In the genomic region with DNA sequence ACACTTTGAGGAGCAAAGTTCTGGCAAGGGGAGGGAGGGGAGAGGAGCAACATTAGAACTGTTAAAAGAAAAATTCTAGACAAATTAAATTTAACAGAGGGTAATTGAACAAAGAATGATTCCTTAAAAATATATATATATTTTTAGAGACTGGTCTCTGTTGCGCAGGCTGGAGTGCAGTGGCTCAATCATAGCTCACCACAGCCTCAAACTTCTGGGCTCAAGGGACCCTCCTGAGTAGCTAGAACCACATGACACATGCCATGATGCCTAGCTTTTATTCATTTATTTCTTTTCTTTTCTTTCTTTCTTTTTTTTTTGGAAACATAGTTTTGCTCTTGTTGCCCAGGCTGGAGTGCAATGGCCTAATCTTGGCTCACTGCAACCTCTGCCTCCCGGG, we compare ENCODE assay signal across 23 cellular contexts.
"Had no signal": no experiment of that assay in that cellular context is flagged by ENCODE, and none has a peak within 500 bp of the region (broad histone marks: within the 10 kb centered on the region; RNA-seq: fewer than 3 reads in every experiment).

No MANE protein-coding gene starts in this region.

- H3K27me3 ChIP-seq: brain microvascular endothelial cell, dorsolateral prefrontal cortex had no signal

- ATAC-seq: activated CD4-positive, CD25-positive, alpha-beta regulatory T cell treated with anti-CD3 and anti-CD28 coated beads, Interleukin-2, amount 50 U/mL, for 24 hours; activated CD8-positive, alpha-beta T cell treated with anti-CD3 and anti-CD28 coated beads for 36 hours; activated T-cell treated with anti-CD3 and anti-CD28 coated beads, Interleukin-2, amount 50 U/mL, for 4 hours; activated T-helper 17 cell treated with anti-CD3 and anti-CD28 coated beads, Interleukin-2, amount 50 U/mL, for 72 hours had no signal

- H3K36me3 ChIP-seq: brain microvascular endothelial cell, WERI-Rb-1 had no signal

- H3K27ac ChIP-seq: brain microvascular endothelial cell, coronary artery, dorsolateral prefrontal cortex, WERI-Rb-1 had no signal

- H3K4me3 ChIP-seq: coronary artery, dorsolateral prefrontal cortex had no signal

- DNase-seq: activated B cell treated with CpG ODN at 0.5 μM for 24 hours; activated CD4-positive, alpha-beta T cell treated with anti-CD3 and anti-CD28 coated beads for 48 hours; activated CD4-positive, alpha-beta T cell treated with anti-CD3 and anti-CD28 coated beads, Interleukin-2, amount 50 U/mL, for 1 hour; activated CD4-positive, alpha-beta T cell treated with anti-CD3 and anti-CD28 coated beads, Interleukin-2, amount 50 U/mL, for 48 hours; activated CD8-positive, alpha-beta memory T cell treated with anti-CD3 and anti-CD28 coated beads for 24 hours; activated CD8-positive, alpha-beta T cell treated with anti-CD3 and anti-CD28 coated beads for 36 hours; activated effector memory CD4-positive, alpha-beta T cell treated with Interleukin-2 at 50 U/mL for 16 hours; activated gamma-delta T cell treated with Interleukin-2 at 50 U/mL for 16 hours; activated naive CD4-positive, alpha-beta T cell treated with anti-CD3 and anti-CD28 coated beads, Interleukin-2, amount 50 U/mL, for 16 hours; activated naive CD4-positive, alpha-beta T cell treated with Interleukin-2 at 50 U/mL for 16 hours; activated T-cell treated with anti-CD3 and anti-CD28 coated beads, Interleukin-2, amount 50 U/mL, for 4 hours; amniotic stem cell; anterior cingulate cortex; dorsolateral prefrontal cortex; effector memory CD4-positive, alpha-beta T cell; endodermal cell; head of caudate nucleus; T-helper 9 cell; WERI-Rb-1 had no signal
